In genomic region chr6:75791881-75792280, GRCh38 we compare ENCODE assay signal across 17 cellular contexts. TPM values are rescaled to one million over a fixed set of nuclear protein-coding genes. Genes with fewer than 3 reads are reported as not detected.
DNase-seq lines count a peak whose midpoint lies in the region; ATAC-seq and TF ChIP-seq lines count a peak whose summit lies in the region.
"Had no signal": no experiment of that assay in that cellular context is flagged by ENCODE, and none has a peak within 500 bp of the region (broad histone marks: within the 10 kb centered on the region; RNA-seq: fewer than 3 reads in every experiment).

No MANE protein-coding gene starts in this region.

- H3K27me3 ChIP-seq in breast epithelium (no peaks in the 10 kb centered on the region), layer of hippocampus (ENCODE audit: control insufficient read depth, insufficient read depth, low read length) (no peaks in the 10 kb centered on the region)
- H3K27me3 ChIP-seq: testis had no signal

- no peak for TF ChIP-seq CTCF in MCF 10A (IDR thresholded peaks at IDR 0.05; ENCODE audit: unreplicated experiment)
- no peak for TF ChIP-seq CTCF in breast epithelium (IDR thresholded peaks at IDR 0.05)
- no peak for TF ChIP-seq CTCF in choroid plexus epithelial cell (conservative IDR thresholded peaks at IDR 0.05; ENCODE audit: low read depth, low read length)
- no peak for TF ChIP-seq CTCF in GM20000 (IDR thresholded peaks at IDR 0.05; ENCODE audit: extremely low read depth, missing control alignments)

- no peaks in the 10 kb centered on the region for H3K9me3 Mint-ChIP-seq in MCF 10A (ENCODE audit: unreplicated experiment)
- H3K9me3 Mint-ChIP-seq: activated T-helper 2 cell treated with anti-CD3 and anti-CD28 coated beads, Interferon-gamma antibody, Interleukin-2, Interleukin-4, amounts not matched to agents 10 μg/mL and 5 μg/mL and 100 μg/mL, durations not matched to agents 14 hours and 24 hours and 36 hours; natural killer cell had no signal

- no peaks in the 10 kb centered on the region for H3K27me3 Mint-ChIP-seq in MCF 10A (ENCODE audit: insufficient read depth, unreplicated experiment)

- intact Hi-C loops in MCF 10A (cut with micrococcal nuclease) (no loop called here), breast epithelium (cut with DNase I; ENCODE audit: low total_unique reads) (no loop called here)

- H3K27ac ChIP-seq in breast epithelium (peak overlapping the region in 1 of 2 donors; percentile 71), layer of hippocampus (ENCODE audit: low read depth, low read length) (peak overlapping the region; percentile 87)
- H3K27ac ChIP-seq: 22Rv1, testis, VCaP had no signal

- no peak overlapping the region for H3K4me3 Mint-ChIP-seq in MCF 10A (ENCODE audit: unreplicated experiment)
- H3K4me3 Mint-ChIP-seq: activated CD8-positive, alpha-beta T cell treated with anti-CD3 and anti-CD28 coated beads, Interleukin-2, amount 10 ng/mL, durations not matched to agents 7 days and 5 days; CD8-positive, alpha-beta memory T cell; natural killer cell had no signal

- no peak for TF ChIP-seq POLR2A in breast epithelium (IDR thresholded peaks at IDR 0.05)

- no peaks in the 10 kb centered on the region for H3K36me3 ChIP-seq in breast epithelium

- POLR2A ChIA-PET in MCF 10A (lab: Yijun Ruan, JAX), result interaction anchor here (0.7 to 1.2 kb wide), 3 partner anchors 12 to 33 kb away, joined by 3 to 5 read pairs (median 4); no protein-coding TSS in a partner anchor

- no peak overlapping the region for H3K4me3 ChIP-seq in breast epithelium
- H3K4me3 ChIP-seq in choroid plexus epithelial cell (ENCODE audit: low read depth, low read length), result no peak overlapping the region
- H3K4me3 ChIP-seq: testis had no signal

- H3K36me3 Mint-ChIP-seq in MCF 10A (ENCODE audit: insufficient read depth, unreplicated experiment), result peaks cover 6% of the 10 kb centered on the region
- H3K36me3 Mint-ChIP-seq: natural killer cell had no signal

- CTCF ChIA-PET in MCF 10A (lab: Yijun Ruan, JAX), result no interaction called here

- peaks cover 6% of the 10 kb centered on the region for H3K4me1 Mint-ChIP-seq in MCF 10A (ENCODE audit: insufficient read depth, unreplicated experiment)
- H3K4me1 Mint-ChIP-seq: CD8-positive, alpha-beta memory T cell; natural killer cell had no signal

- no peak for ATAC-seq in GM19452 (IDR thresholded peaks at IDR 0.05; ENCODE audit: unreplicated experiment)
- ATAC-seq: activated CD8-positive, alpha-beta T cell treated with anti-CD3 and anti-CD28 coated beads, Interleukin-2, amount 10 ng/mL, durations not matched to agents 7 days and 5 days; left ventricle myocardium superior; natural killer cell had no signal

- no peak overlapping the region for H3K27ac Mint-ChIP-seq in MCF 10A (ENCODE audit: low read depth, unreplicated experiment)
- H3K27ac Mint-ChIP-seq: activated CD8-positive, alpha-beta T cell treated with anti-CD3 and anti-CD28 coated beads, Interleukin-2, amount 10 ng/mL, durations not matched to agents 7 days and 5 days; activated T-helper 2 cell treated with anti-CD3 and anti-CD28 coated beads, Interferon-gamma antibody, Interleukin-2, Interleukin-4, amounts not matched to agents 10 μg/mL and 5 μg/mL and 100 μg/mL, durations not matched to agents 14 hours and 24 hours and 36 hours; natural killer cell had no signal

- no peaks in the 10 kb centered on the region for H3K4me1 ChIP-seq in breast epithelium

- DNase-seq in MCF 10A (ENCODE audit: unreplicated experiment) (peak; percentile 38), breast epithelium (ENCODE audit: low spot score in 2 of 2) (no peak), choroid plexus epithelial cell (ENCODE audit: low read depth) (peak; percentile 15), retina (no peak), GM20000 (ENCODE audit: low spot score) (no peak), NOMO-1 (lab: John Stamatoyannopoulos, UW; ENCODE audit: unreplicated experiment in 2 of 2) (no peak)
- DNase-seq: activated CD8-positive, alpha-beta T cell treated with anti-CD3 and anti-CD28 coated beads, Interleukin-2, amount 10 ng/mL, durations not matched to agents 7 days and 5 days; CD8-positive, alpha-beta memory T cell; left ventricle myocardium superior; natural killer cell; NCI-H774; testis had no signal

- H3K9me3 ChIP-seq in breast epithelium, result no peaks in the 10 kb centered on the region
- H3K9me3 ChIP-seq: testis had no signal

- BruUV-seq in MCF 10A (replicated peaks; lab: Mats Ljungman, UMichigan), result no TSS peak

RNA-seq across cellular contexts. Expression of gene MYO6, which starts 42.8 kb away (rescaled TPM):
- 26.8 and 28.9 TPM in 2 replicates for total RNA-seq in MCF 10A (2022)
- total RNA-seq in breast epithelium, result 100 to 1,000 TPM in 1 of 3 donors, 10 to 100 TPM in 2; 21.8 to 143 (median 89.5) TPM

Comparison
In these comparisons a context has a peak if more than half of its experiments do, and no peak if none do; other contexts are left out.
1. DNase-seq: peak in MCF 10A (single experiment) and choroid plexus epithelial cell (single experiment); none in breast epithelium (0 of 2), retina (single experiment), GM20000 (single experiment) and NOMO-1 (0 of 2).